Comparison of ENCODE assay signal across 8 cellular contexts in the genomic region with DNA sequence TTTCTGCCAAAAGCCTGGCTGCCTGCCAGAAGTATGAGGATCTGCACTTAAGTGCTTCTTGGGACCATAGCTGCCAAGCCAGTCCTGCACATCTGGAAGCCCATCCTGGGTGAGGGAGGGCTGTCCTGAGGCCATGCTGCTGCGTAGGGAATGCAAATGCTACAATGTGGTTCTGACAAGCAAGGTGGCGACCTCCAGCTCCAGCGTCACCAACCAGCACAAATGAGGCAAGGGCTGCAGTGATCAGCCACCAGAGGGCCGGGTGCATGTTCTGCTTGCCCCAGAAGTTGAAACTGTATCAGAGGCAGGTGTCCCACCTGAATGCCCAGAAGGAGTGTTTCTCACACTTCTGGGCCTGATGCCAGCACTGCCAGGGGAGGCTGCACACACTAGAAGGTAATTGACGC.
DNase-seq lines count a peak whose midpoint lies in the region; ATAC-seq and TF ChIP-seq lines count a peak whose summit lies in the region.

No MANE protein-coding gene starts in this region.

- H2BK15ac ChIP-seq in IMR-90 (ENCODE audit: low read depth, low read length) = no peak overlapping the region

- no peaks in the 10 kb centered on the region for H4K20me1 ChIP-seq in DND-41 (ENCODE audit: insufficient read depth, low read length)
- H4K20me1 ChIP-seq in IMR-90 (ENCODE audit: insufficient read depth, low read length) = no peaks in the 10 kb centered on the region

- no peak overlapping the region for H3K18ac ChIP-seq in IMR-90 (ENCODE audit: low read depth, low read length)

- BruUV-seq in IMR-90 (replicated peaks; lab: Mats Ljungman, UMichigan) = no TSS peak

- H3K4me1 Mint-ChIP-seq in activated CD8-positive, alpha-beta T cell treated with anti-CD3 and anti-CD28 coated beads, Interleukin-2, amount 10 ng/mL, durations not matched to agents 7 days and 5 days (ENCODE audit: low read depth) = no peaks in the 10 kb centered on the region

- intact Hi-C loops in IMR-90 (cut with micrococcal nuclease) = no loop called here

- no peaks in the 10 kb centered on the region for H3K79me1 ChIP-seq in IMR-90 (ENCODE audit: low read depth in 1 of 2, low read length in 2 of 2)

- H3K9me1 ChIP-seq in IMR-90 (ENCODE audit: insufficient read depth, low read length) = no peaks in the 10 kb centered on the region

- no peaks in the 10 kb centered on the region for H3K79me2 ChIP-seq in DND-41 (ENCODE audit: insufficient read depth, low read length)

- no peaks in the 10 kb centered on the region for H3K36me3 Mint-ChIP-seq in activated CD8-positive, alpha-beta T cell treated with anti-CD3 and anti-CD28 coated beads, Interleukin-2, amount 10 ng/mL, durations not matched to agents 7 days and 5 days (ENCODE audit: low read depth)

- no peak overlapping the region for H3K4me3 Mint-ChIP-seq in activated CD8-positive, alpha-beta T cell treated with anti-CD3 and anti-CD28 coated beads, Interleukin-2, amount 10 ng/mL, durations not matched to agents 7 days and 5 days

- peak; percentile 18 for DNase-seq in DND-41
- no peak for DNase-seq in IMR-90
- DNase-seq in activated CD8-positive, alpha-beta T cell treated with anti-CD3 and anti-CD28 coated beads, Interleukin-2, amount 10 ng/mL, durations not matched to agents 7 days and 5 days = peak; percentile 23
- no peak for DNase-seq in GM19238 (ENCODE audit: insufficient read length, low spot score)
- no peak for DNase-seq in MV-4-11 (lab: John Stamatoyannopoulos, UW)

- in situ Hi-C loops in IMR-90 (cut with MboI; ENCODE audit: low sequenced_read_pairs) = no loop called here

- H3K9me3 ChIP-seq in DND-41 (ENCODE audit: insufficient read depth, low read length, severe bottlenecking) = no peaks in the 10 kb centered on the region
- no peaks in the 10 kb centered on the region for H3K9me3 ChIP-seq in IMR-90 (ENCODE audit: control insufficient read depth, insufficient read depth, low read length)

- no peaks in the 10 kb centered on the region for H3K27me3 ChIP-seq in DND-41 (ENCODE audit: insufficient read depth, low read length, poor library complexity)
- H3K27me3 ChIP-seq in IMR-90 (ENCODE audit: control insufficient read depth, insufficient read depth, low read length) = no peaks in the 10 kb centered on the region

- no peak overlapping the region for H3K56ac ChIP-seq in IMR-90 (ENCODE audit: extremely low read depth, insufficient read depth, low read length)

- no peak overlapping the region for H3K9ac ChIP-seq in DND-41 (ENCODE audit: low read depth, low read length)
- H3K9ac ChIP-seq in IMR-90 (ENCODE audit: low read depth, low read length) = no peak overlapping the region

- no peak overlapping the region for H2AK9ac ChIP-seq in IMR-90 (replicated peaks; ENCODE audit: low read depth, low read length, poor library complexity)

- H4K8ac ChIP-seq in IMR-90 (ENCODE audit: low read depth in 2 of 2, low read length in 2 of 2) = no peak overlapping the region

- no peak overlapping the region for H2AK5ac ChIP-seq in IMR-90 (ENCODE audit: low read depth, low read length)

- no peak overlapping the region for H2AFZ ChIP-seq in DND-41 (ENCODE audit: low read depth, low read length)
- no peak overlapping the region for H2AFZ ChIP-seq in IMR-90 (replicated peaks; ENCODE audit: low read length, poor library complexity)

- dilution Hi-C loops in IMR-90 (cut with HindIII; ENCODE audit: low sequenced_read_pairs, unreplicated experiment) = no loop called here

- no peak overlapping the region for H2BK5ac ChIP-seq in IMR-90 (ENCODE audit: low read depth, low read length, poor library complexity, severe bottlenecking)

- no peak overlapping the region for H3K27ac Mint-ChIP-seq in activated CD8-positive, alpha-beta T cell treated with anti-CD3 and anti-CD28 coated beads, Interleukin-2, amount 10 ng/mL, durations not matched to agents 7 days and 5 days

- H3K27ac ChIP-seq in DND-41 (ENCODE audit: low read length) (no peak overlapping the region), IMR-90 (ENCODE audit: insufficient read depth, low read length) (no peak overlapping the region)

- no peak overlapping the region for H3K4ac ChIP-seq in IMR-90 (ENCODE audit: low read depth, low read length)

- H3K4me1 ChIP-seq in DND-41 (ENCODE audit: insufficient read depth, low read length) (no peaks in the 10 kb centered on the region), IMR-90 (ENCODE audit: control insufficient read depth, insufficient read depth, low read length) (0 out of 2 replicates have a peak, but pooled peaks cover 2% of the 10 kb centered on the region)

- ATAC-seq in DND-41 (ENCODE audit: insufficient read depth, low read depth) (peak; percentile 58), GM21360 (IDR thresholded peaks at IDR 0.05; ENCODE audit: unreplicated experiment) (peak; percentile 64), IMR-90 (ENCODE audit: low read depth) (no peak), GM18861 (IDR thresholded peaks at IDR 0.05; ENCODE audit: unreplicated experiment) (no peak), GM19397 (IDR thresholded peaks at IDR 0.05; ENCODE audit: unreplicated experiment) (no peak)
- ATAC-seq in activated CD8-positive, alpha-beta T cell treated with anti-CD3 and anti-CD28 coated beads, Interleukin-2, amount 10 ng/mL, durations not matched to agents 7 days and 5 days = no peak

- no peaks in the 10 kb centered on the region for H3K9me3 Mint-ChIP-seq in activated CD8-positive, alpha-beta T cell treated with anti-CD3 and anti-CD28 coated beads, Interleukin-2, amount 10 ng/mL, durations not matched to agents 7 days and 5 days (ENCODE audit: insufficient read depth)

- no peak for TF ChIP-seq RAD21 in IMR-90 (IDR thresholded peaks at IDR 0.05; ENCODE audit: low read length)

- 80% methylated on average over 3 of the region's 5 CpGs; no CpG with 5 or more reads in 1 of the 2 experiments for WGBS in IMR-90 (ENCODE audit: extremely low coverage in 2 of 2, insufficient read length in 1 of 2), 2 experiments

- H3K4me3 ChIP-seq in DND-41 (ENCODE audit: low read depth in 1 of 2, low read length in 2 of 2) (no peak overlapping the region), IMR-90 (ENCODE audit: insufficient read depth, low read depth, low read length) (no peak overlapping the region)

- CTCF ChIA-PET in IMR-90 (lab: Yijun Ruan, JAX) = interaction anchor here (0.7 kb wide), 2 partner anchors 11 to 12 kb away, joined by 3 read pairs; no protein-coding TSS in a partner anchor
- CTCF ChIA-PET in activated CD8-positive, alpha-beta T cell treated with anti-CD3 and anti-CD28 coated beads, Interleukin-2, amount 10 ng/mL, durations not matched to agents 7 days and 5 days (lab: Charles Lee) = interaction anchor here (0.6 to 2.3 kb wide), 6 partner anchors 58 to 607 kb away, joined by 3 to 7 read pairs (median 4); no protein-coding TSS in a partner anchor

- H4K5ac ChIP-seq in IMR-90 (ENCODE audit: low read depth, low read length) = no peak overlapping the region

- peak overlapping the region; percentile 5; the same call in 1 of the 2 replicates for H2BK20ac ChIP-seq in IMR-90 (ENCODE audit: low read depth, low read length)

- no peak overlapping the region for H3K4me2 ChIP-seq in DND-41 (ENCODE audit: insufficient read depth, low read length)
- no peak overlapping the region for H3K4me2 ChIP-seq in IMR-90 (ENCODE audit: low read depth, low read length)

- TF ChIP-seq POLR2A in IMR-90 (IDR thresholded peaks at IDR 0.05; ENCODE audit: low read depth, low read length) = no peak

- H2BK120ac ChIP-seq in IMR-90 (ENCODE audit: low read depth, low read length) = no peak overlapping the region

- no peaks in the 10 kb centered on the region for H3K36me3 ChIP-seq in DND-41 (ENCODE audit: insufficient read depth, low read length)
- H3K36me3 ChIP-seq in IMR-90 (ENCODE audit: control insufficient read depth, insufficient read depth, low read length) = no peaks in the 10 kb centered on the region

- TF ChIP-seq CTCF in DND-41 (IDR thresholded peaks at IDR 0.05; ENCODE audit: borderline replicate concordance, extremely low read depth, low read length, poor library complexity, severe bottlenecking) (peak; percentile 49), IMR-90 (conservative IDR thresholded peaks at IDR 0.05; ENCODE audit: low read depth, low read length) (no peak)

- no peak overlapping the region for H3K14ac ChIP-seq in IMR-90 (replicated peaks; ENCODE audit: low read depth, low read length)

- peaks cover 8% of the 10 kb centered on the region for H3K27me3 Mint-ChIP-seq in activated CD8-positive, alpha-beta T cell treated with anti-CD3 and anti-CD28 coated beads, Interleukin-2, amount 10 ng/mL, durations not matched to agents 7 days and 5 days (ENCODE audit: low read depth)

- H4K91ac ChIP-seq in IMR-90 (ENCODE audit: insufficient read depth, low read depth, low read length) = no peak overlapping the region

- POLR2A ChIA-PET in IMR-90 (lab: Charles Lee; ENCODE audit: unreplicated experiment) = no interaction called here
- POLR2A ChIA-PET in activated CD8-positive, alpha-beta T cell treated with anti-CD3 and anti-CD28 coated beads, Interleukin-2, amount 10 ng/mL, durations not matched to agents 7 days and 5 days (lab: Charles Lee) = no interaction called here

- H3K23ac ChIP-seq in IMR-90 (ENCODE audit: low read depth, low read length) = no peak overlapping the region

TF ChIP-seq in IMR-90, 13 proteins besides CTCF, POLR2A, EP300 and RAD21 (continues in another document):
- TF ChIP-seq BHLHE40 (IDR thresholded peaks at IDR 0.05; ENCODE audit: low read depth, low read length) = no peak
- TF ChIP-seq FOS (IDR thresholded peaks at IDR 0.05; ENCODE audit: low read depth, low read length) = no peak
- TF ChIP-seq NFE2L2 (IDR thresholded peaks at IDR 0.05; ENCODE audit: low read depth, low read length) = no peak
- TF ChIP-seq, protein P1, sequence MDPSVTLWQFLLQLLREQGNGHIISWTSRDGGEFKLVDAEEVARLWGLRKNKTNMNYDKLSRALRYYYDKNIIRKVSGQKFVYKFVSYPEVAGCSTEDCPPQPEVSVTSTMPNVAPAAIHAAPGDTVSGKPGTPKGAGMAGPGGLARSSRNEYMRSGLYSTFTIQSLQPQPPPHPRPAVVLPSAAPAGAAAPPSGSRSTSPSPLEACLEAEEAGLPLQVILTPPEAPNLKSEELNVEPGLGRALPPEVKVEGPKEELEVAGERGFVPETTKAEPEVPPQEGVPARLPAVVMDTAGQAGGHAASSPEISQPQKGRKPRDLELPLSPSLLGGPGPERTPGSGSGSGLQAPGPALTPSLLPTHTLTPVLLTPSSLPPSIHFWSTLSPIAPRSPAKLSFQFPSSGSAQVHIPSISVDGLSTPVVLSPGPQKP (IDR thresholded peaks at IDR 0.05; ENCODE audit: borderline replicate concordance, low read depth, low read length) = no peak
- TF ChIP-seq CHD1 (IDR thresholded peaks at IDR 0.05; ENCODE audit: low read depth, low read length) = no peak
- no peak for TF ChIP-seq MXI1 (IDR thresholded peaks at IDR 0.05; ENCODE audit: borderline replicate concordance, low read depth, low read length)
- TF ChIP-seq RFX5 (IDR thresholded peaks at IDR 0.05; ENCODE audit: low read depth, low read length) = no peak
- no peak for TF ChIP-seq CEBPB (IDR thresholded peaks at IDR 0.05; ENCODE audit: low read depth, low read length)
- no peak for TF ChIP-seq MAFK (IDR thresholded peaks at IDR 0.05; ENCODE audit: low read depth, low read length)
- TF ChIP-seq RCOR1 (IDR thresholded peaks at IDR 0.05; ENCODE audit: insufficient replicate concordance, low read length) = no peak
- no peak for TF ChIP-seq SMC3 (IDR thresholded peaks at IDR 0.05; ENCODE audit: low read depth, low read length)

Comparison
In these comparisons a context has a peak if more than half of its experiments do, and no peak if none do; other contexts are left out.
1. ATAC-seq: peak in DND-41 (single experiment) and GM21360 (single experiment); none in IMR-90 (single experiment), activated CD8-positive, alpha-beta T cell treated with anti-CD3 and anti-CD28 coated beads, Interleukin-2, amount 10 ng/mL, durations not matched to agents 7 days and 5 days (single experiment), GM18861 (single experiment) and GM19397 (single experiment).
2. DNase-seq: peak in DND-41 (single experiment) and activated CD8-positive, alpha-beta T cell treated with anti-CD3 and anti-CD28 coated beads, Interleukin-2, amount 10 ng/mL, durations not matched to agents 7 days and 5 days (single experiment); none in IMR-90 (single experiment), GM19238 (single experiment) and MV-4-11 (single experiment).